8 cellular contexts compared by ENCODE assay signal in genomic region chr11:29527391-29527936, GRCh38.
DNase-seq lines count a peak whose midpoint lies in the region; ATAC-seq and TF ChIP-seq lines count a peak whose summit lies in the region.

No MANE protein-coding gene starts in this region.

- H3K9me3 ChIP-seq in cardiac muscle cell (ENCODE audit: low read depth) (no peaks in the 10 kb centered on the region), thyroid gland (no peaks in the 10 kb centered on the region)

- H3K27me3 ChIP-seq in cardiac muscle cell, result no peaks in the 10 kb centered on the region
- no peaks in the 10 kb centered on the region for H3K27me3 ChIP-seq in thyroid gland

- intact Hi-C loops in thyroid gland (cut with DNase I), result no loop called here

- no peak for TF ChIP-seq POLR2A in thyroid gland (IDR thresholded peaks at IDR 0.05)

- WGBS in thyroid gland, 2 donors, result 57 to 69% methylated on average over 3 of the region's 3 CpGs

- peak; percentile 61 for ATAC-seq in HG02852 (IDR thresholded peaks at IDR 0.05; ENCODE audit: unreplicated experiment)
- ATAC-seq in HG03196 (IDR thresholded peaks at IDR 0.05; ENCODE audit: unreplicated experiment), result no peak

- TF ChIP-seq CTCF in cardiac muscle cell (IDR thresholded peaks at IDR 0.05; ENCODE audit: low read depth, low read length), result peak; percentile 63
- TF ChIP-seq CTCF in thyroid gland (IDR thresholded peaks at IDR 0.05), result no peak

- H3K4me3 ChIP-seq in cardiac muscle cell (no peak overlapping the region), thyroid gland (replicated peaks in 1 of 3) (no peak overlapping the region)

- H3K4me1 ChIP-seq in cardiac muscle cell (ENCODE audit: low read depth) (peaks cover 6% of the 10 kb centered on the region), thyroid gland (no peaks in the 10 kb centered on the region)

- no peaks in the 10 kb centered on the region for H3K36me3 ChIP-seq in cardiac muscle cell
- H3K36me3 ChIP-seq in thyroid gland, result no peaks in the 10 kb centered on the region

- DNase-seq in D341Med (ENCODE audit: low spot score), result peak; percentile 39
- peak; percentile 89 for DNase-seq in RKO (ENCODE audit: low spot score)
- peak in 1 of 2 donors; percentile 95 for DNase-seq in cardiac muscle cell (ENCODE audit: low read depth in 1 of 2, low spot score in 1 of 2)
- DNase-seq in ecto neural progenitor cell (ENCODE audit: low spot score), result no peak
- DNase-seq in stimulated activated CD4-positive, alpha-beta T cell treated with anti-CD3 and anti-CD28 coated beads, Interleukin-4, amount 100 ng/mL, for 24 hours, result no peak
- no peak for DNase-seq in thyroid gland

- H3K27ac ChIP-seq in cardiac muscle cell (no peak overlapping the region), thyroid gland (no peak overlapping the region)

Comparison
In these comparisons a context has a peak if more than half of its experiments do, and no peak if none do; other contexts are left out.
1. DNase-seq: peak in D341Med (single experiment) and RKO (single experiment); none in ecto neural progenitor cell (single experiment), stimulated activated CD4-positive, alpha-beta T cell treated with anti-CD3 and anti-CD28 coated beads, Interleukin-4, amount 100 ng/mL, for 24 hours (single experiment) and thyroid gland (0 of 2).